In the genomic region with DNA sequence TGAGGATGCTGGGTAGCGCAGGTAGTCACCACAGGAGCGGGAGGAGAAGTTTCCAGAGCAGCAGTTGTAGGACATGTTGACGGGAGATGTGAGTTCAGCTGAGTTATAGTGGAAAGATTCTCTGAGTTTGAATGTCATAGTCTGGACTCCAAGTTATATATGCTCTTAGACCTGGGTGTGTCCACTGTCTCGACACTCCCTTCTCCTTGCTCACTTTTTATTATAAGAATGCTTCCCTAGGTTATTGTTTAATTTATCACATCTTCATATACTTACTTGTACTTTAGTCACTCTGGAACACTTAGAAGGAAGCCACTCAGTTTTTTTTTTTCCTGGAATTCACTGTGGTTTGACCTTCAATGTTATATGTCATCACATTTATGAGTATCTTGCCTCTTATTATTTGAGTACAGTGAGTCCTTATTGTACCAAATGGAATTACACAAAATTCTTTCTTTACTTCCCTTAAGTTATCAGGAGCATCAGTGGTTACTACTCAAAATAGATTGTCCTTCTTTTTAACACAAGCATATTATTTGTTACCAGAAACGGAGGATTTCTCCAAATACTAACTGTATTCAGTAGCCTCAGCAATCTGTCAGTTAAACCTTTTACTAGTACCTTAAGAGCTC, we compare ENCODE assay signal across 27 cellular contexts. TPM values are rescaled to one million over a fixed set of nuclear protein-coding genes. Genes with fewer than 3 reads are reported as not detected.
"Had no signal": no experiment of that assay in that cellular context is flagged by ENCODE, and none has a peak within 500 bp of the region (broad histone marks: within the 10 kb centered on the region; RNA-seq: fewer than 3 reads in every experiment).

Gene KRTAP13-2, minus strand, starts transcription at position 133 of the 632 bp plus-strand sequence. Its CDS starts 58 bp downstream, at position 75.

- H3K27ac ChIP-seq: HL-60, KMS-11, RWPE1, SJCRH30, SK-N-MC had no signal

- H3K36me3 ChIP-seq: SJCRH30 had no signal

- H3K27me3 ChIP-seq: SJCRH30 had no signal

- H3K4me3 ChIP-seq: K562, SJCRH30, SK-N-MC had no signal

- H3K4me1 ChIP-seq: SJCRH30 had no signal

- DNase-seq: Kasumi-1; NCI-H1092; NCI-H1105 treated with DMSO at 0.1 percent for 48 hours; NCI-H1417 treated with DMSO at 0.1 percent for 48 hours; NCI-H146; NCI-H1694 treated with DMSO at 0.1 percent for 48 hours; NCI-H1930; NCI-H2081 treated with DMSO at 0.1 percent for 48 hours; NCI-H2171; NCI-H226; NCI-H446; NCI-H510A; NCI-H524 treated with DMSO at 0.1 percent for 48 hours; NCI-H69; NCI-H774; NK-92 treated with Interleukin-12 subunit alpha and Interleukin-12 subunit beta, amount 100 ng/mL, for 24 hours; OCI-M1; SHP77; SJCRH30 had no signal

- H3K9ac ChIP-seq: KMS-11 had no signal

- H3K9me3 ChIP-seq: SJCRH30 had no signal

- ATAC-seq: K562 had no signal

- H3K4me2 ChIP-seq: KMS-11 had no signal

RNA-seq across cellular contexts. Expression of gene KRTAP13-2, which starts in this region (rescaled TPM):
- total RNA-seq: K562; MCF 10A; SJCRH30; T-helper 1 cell treated with Interleukin-12 subunit alpha and Interleukin-12 subunit beta and Interleukin-4 antibody, amounts not matched to agents 30 ng/mL and 1 ng/mL, for 36 hours had no signal
- polyA plus RNA-seq: IgD-negative memory B cell, K562 had no signal
